ENCODE assay signal across 8 cellular contexts in the genomic region with DNA sequence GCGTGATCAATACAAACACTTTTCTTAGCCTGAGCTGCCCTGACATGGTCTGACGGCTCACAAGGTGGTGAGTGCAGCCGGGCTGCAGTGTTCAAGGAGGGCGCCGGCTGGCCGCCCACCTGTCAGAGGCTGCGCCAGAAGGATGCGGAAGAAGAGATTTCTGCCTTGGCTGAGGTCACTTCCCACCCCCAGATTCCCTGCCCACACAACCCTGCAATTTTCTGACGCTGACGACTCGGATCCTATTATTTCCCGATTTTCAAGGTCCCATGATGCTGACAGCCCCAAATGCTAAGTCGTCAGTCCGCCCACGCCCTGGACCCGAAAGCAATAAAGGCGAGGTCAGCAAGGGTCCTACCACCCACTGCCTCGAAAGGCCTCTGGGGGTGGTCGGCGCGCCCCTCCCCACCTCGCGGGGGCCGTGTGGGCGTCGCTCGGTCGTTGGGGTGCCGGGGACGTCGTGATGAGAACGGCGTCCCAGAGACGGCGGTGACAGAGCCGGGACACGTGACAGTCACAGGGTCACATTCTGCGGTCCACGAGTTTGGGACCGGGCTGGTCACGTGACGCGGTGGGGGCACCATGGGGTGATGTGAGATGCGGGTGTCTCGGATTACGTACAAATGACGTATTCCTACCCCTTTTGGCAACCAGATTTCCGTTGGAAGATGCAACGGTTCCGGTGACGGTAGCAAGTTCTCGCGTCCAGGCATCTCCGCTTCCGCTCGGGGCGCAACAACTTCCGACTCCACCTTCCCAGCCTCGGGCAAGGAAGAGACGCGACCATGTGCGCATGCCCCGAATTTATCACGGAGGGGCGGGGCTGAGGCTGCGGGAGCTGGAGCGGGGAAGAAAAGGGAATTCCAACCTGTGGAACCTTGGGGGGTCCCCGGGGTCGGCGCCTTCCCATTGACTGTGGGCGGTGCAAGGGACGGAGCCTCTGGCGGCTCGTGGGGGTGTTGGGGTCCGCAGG. TPM values are rescaled to one million over a fixed set of nuclear protein-coding genes. Genes with fewer than 3 reads are reported as not detected.
DNase-seq lines count a peak whose midpoint lies in the region; ATAC-seq and TF ChIP-seq lines count a peak whose summit lies in the region.

Gene STX4, plus strand, starts transcription at position 823 of the 973 bp plus-strand sequence. CDS start 248 bp downstream, outside the sequence.

- TF ChIP-seq CTCF in OCI-LY1 (IDR thresholded peaks at IDR 0.05; ENCODE audit: low read length), result no peak
- TF ChIP-seq CTCF in endothelial cell (IDR thresholded peaks at IDR 0.05; ENCODE audit: unreplicated experiment), result no peak

- H3K4me3 ChIP-seq in HUES64 (ENCODE audit: low read length) (peak within 1 kb of the TSS; percentile 95), OCI-LY1 (ENCODE audit: low read depth, low read length, poor library complexity, severe bottlenecking) (peak within 1 kb of the TSS; percentile 96)

- peak within 1 kb of the TSS; percentile 37 for H3K9ac ChIP-seq in HUES64 (ENCODE audit: low read depth, low read length)
- peak within 1 kb of the TSS; percentile 76 for H3K9ac ChIP-seq in OCI-LY1 (ENCODE audit: low read length)

- peak within 1 kb of the TSS; percentile 22; the same call in 1 of the 2 replicates for H2AFZ ChIP-seq in OCI-LY1 (ENCODE audit: low read length)

- peaks cover 6% of the 10 kb centered on the region for H3K27me3 Mint-ChIP-seq in endothelial cell (ENCODE audit: unreplicated experiment)

- peak within 1 kb of the TSS; percentile 87 for H3K4me2 ChIP-seq in OCI-LY1 (ENCODE audit: low read length)

- in situ Hi-C loops in Caki2 (cut with HindIII; ENCODE audit: low pct_unique_long_range_greater_than_20kb, low sequenced_read_pairs), result no loop called here

- H3K36me3 Mint-ChIP-seq in endothelial cell (ENCODE audit: low read depth, unreplicated experiment), result peaks cover 13% of the 10 kb centered on the region

- H3K9me3 ChIP-seq in HUES64 (ENCODE audit: insufficient read depth, low read depth, low read length), result no peaks in the 10 kb centered on the region
- no peaks in the 10 kb centered on the region for H3K9me3 ChIP-seq in OCI-LY1 (ENCODE audit: low read length)

- peak within 1 kb of the TSS; percentile 95 for H3K4me3 Mint-ChIP-seq in endothelial cell (ENCODE audit: unreplicated experiment)

- H3K9me3 Mint-ChIP-seq in endothelial cell (ENCODE audit: unreplicated experiment), result no peaks in the 10 kb centered on the region

- ATAC-seq in GM21447 (IDR thresholded peaks at IDR 0.05; ENCODE audit: unreplicated experiment), result peak; percentile 73

- peak; percentile 95 for DNase-seq in Caki2 (ENCODE audit: low read depth)
- peak; percentile 98 for DNase-seq in activated CD8-positive, alpha-beta memory T cell treated with anti-CD3 and anti-CD28 coated beads, Interleukin-2, amount 50 U/mL, for 48 hours
- DNase-seq in endothelial cell (ENCODE audit: low spot score), result peak; percentile 95
- DNase-seq in midbrain (lab: John Stamatoyannopoulos, UW), result peak; percentile 97
- peak; percentile 89 to 94 for DNase-seq in stimulated activated CD8-positive, alpha-beta memory T cell treated with anti-CD3 and anti-CD28 coated beads, Interleukin-2, amount 100 ng/mL, for 1 hour (ENCODE audit: low read depth in 2 of 2)

- no peaks in the 10 kb centered on the region for H3K4me1 ChIP-seq in HUES64 (ENCODE audit: insufficient read depth, low read length)
- peaks cover 17% of the 10 kb centered on the region for H3K4me1 ChIP-seq in OCI-LY1 (ENCODE audit: insufficient read depth, low read length, severe bottlenecking)

- peak within 1 kb of the TSS; percentile 84 for H3K27ac Mint-ChIP-seq in endothelial cell (ENCODE audit: unreplicated experiment)

- no peaks in the 10 kb centered on the region for H3F3A ChIP-seq in OCI-LY1 (ENCODE audit: insufficient read depth, low read length)

- H3K79me2 ChIP-seq in OCI-LY1 (ENCODE audit: insufficient read depth, low read length), result no peaks in the 10 kb centered on the region

- H3K9me2 ChIP-seq in OCI-LY1 (ENCODE audit: low read depth, low read length), result no peaks in the 10 kb centered on the region

- peak within 1 kb of the TSS; percentile 24; the same call in 1 of the 2 replicates for H3K27ac ChIP-seq in HUES64 (ENCODE audit: low read depth, low read length)
- H3K27ac ChIP-seq in OCI-LY1 (ENCODE audit: low read depth, low read length, poor library complexity, severe bottlenecking), result no peak within 1 kb of the TSS

- H3K4me1 Mint-ChIP-seq in endothelial cell (ENCODE audit: unreplicated experiment), result peaks cover 24% of the 10 kb centered on the region

- H3K27me3 ChIP-seq in HUES64 (ENCODE audit: insufficient read depth, low read length) (no peaks in the 10 kb centered on the region), OCI-LY1 (ENCODE audit: insufficient read depth, low read length) (no peaks in the 10 kb centered on the region)

- H4K20me1 ChIP-seq in OCI-LY1 (ENCODE audit: insufficient read depth, low read length), result no peaks in the 10 kb centered on the region

- WGBS in HUES64, result 2% methylated on average over 75 of the region's 75 CpGs

- no peaks in the 10 kb centered on the region for H3K36me3 ChIP-seq in HUES64 (ENCODE audit: insufficient read depth, low read length)
- no peaks in the 10 kb centered on the region; the same call in 1 of the 2 replicates for H3K36me3 ChIP-seq in OCI-LY1 (ENCODE audit: insufficient read depth, low read length)

RNA-seq across cellular contexts. Expression of gene STX4, which starts in this region (rescaled TPM):
- 72.2 and 83.1 TPM in 2 replicates for total RNA-seq in Caki2 (2014; rRNA removed; shearing (Covaris generic); ENCODE audit: low replicate concordance)
- 19.7 TPM for polyA plus RNA-seq in HUES64 (2013, experiment 1 of 2)
- polyA plus RNA-seq in HUES64 (2013, experiment 2 of 2), result 23.0 TPM
- 74.2 TPM for total RNA-seq in endothelial cell (ENCODE audit: unreplicated experiment)
